In genomic region chr17:81419886-81420768, GRCh38 we compare ENCODE assay signal across 10 cellular contexts. TPM values are rescaled to one million over a fixed set of nuclear protein-coding genes. Genes with fewer than 3 reads are reported as not detected.
DNase-seq lines count a peak whose midpoint lies in the region; ATAC-seq, FAIRE-seq and TF ChIP-seq lines count a peak whose summit lies in the region.
"Had no signal": no experiment of that assay in that cellular context is flagged by ENCODE, and none has a peak within 500 bp of the region (broad histone marks: within the 10 kb centered on the region; RNA-seq: fewer than 3 reads in every experiment).

No MANE protein-coding gene starts in this region.

- no peak overlapping the region; the same call in 1 of the 2 replicates for H3K4me2 ChIP-seq in K562 (ENCODE audit: insufficient read depth, low read length)

- BruUV-seq in Calu3 (replicated peaks; lab: Mats Ljungman, UMichigan) (no TSS peak), K562 (replicated peaks; lab: Mats Ljungman, UMichigan) (no TSS peak)

- H3K9ac ChIP-seq in K562 (ENCODE audit: insufficient read depth in 1 of 2, low read depth in 2 of 2, low read length in 2 of 2) = peak overlapping the region in 1 of 2 experiments; percentile 59; a peak in 1 of 4 replicates

- TF ChIP-seq EP300 in K562 (IDR thresholded peaks at IDR 0.05; ENCODE audit: low read length) (no peak), sigmoid colon (IDR thresholded peaks at IDR 0.05) (no peak)

- no peak for FAIRE-seq in K562 (lab: Jason Lieb, UNC)

- WGBS in K562 (ENCODE audit: insufficient coverage, low coverage, missing lambda C conversion rate) = 75% methylated on average over 28 of the region's 28 CpGs
- 41 to 63% methylated on average over 28 of the region's 28 CpGs for WGBS in sigmoid colon, 2 donors

- POLR2A ChIA-PET in K562 (lab: Yijun Ruan, JAX) = interaction anchor here (1.3 kb wide), 1 partner anchor 11 kb away, joined by 5 read pairs; no protein-coding TSS in a partner anchor

- no peak overlapping the region for H3K4me3 ChIP-seq in K562
- H3K4me3 ChIP-seq in left ventricle myocardium inferior = peak overlapping the region; percentile 54
- H3K4me3 ChIP-seq in sigmoid colon = peak overlapping the region; percentile 13 to 39 (median 32)

- H3K4me1 Mint-ChIP-seq in Calu3 (ENCODE audit: low read depth, unreplicated experiment) = no peaks in the 10 kb centered on the region
- H3K4me1 Mint-ChIP-seq in activated T-cell treated with anti-CD3 and anti-CD28 coated beads, Interleukin-2, amount 50 U/mL, for 4 hours (ENCODE audit: low read depth) = peaks cover 1% of the 10 kb centered on the region

- H3K4me1 ChIP-seq in K562 (replicated peaks in 1 of 2; ENCODE audit: control insufficient read depth in 2 of 2, insufficient read depth in 2 of 2, low read length in 2 of 2) (peaks cover 2 to 76% of the 10 kb centered on the region in 2 experiments; a peak in 4 of 5 replicates), left ventricle myocardium inferior (peaks cover 81% of the 10 kb centered on the region), sigmoid colon (peaks cover 0 to 80% (median 72%) of the 10 kb centered on the region in 4 donors)

- H3K9me3 ChIP-seq in K562 (replicated peaks; ENCODE audit: control insufficient read depth, insufficient read depth, low read depth, low read length) (peaks cover 7% of the 10 kb centered on the region), left ventricle myocardium inferior (replicated peaks) (no peaks in the 10 kb centered on the region), sigmoid colon (no peaks in the 10 kb centered on the region)

- H3K36me3 Mint-ChIP-seq in Calu3 (ENCODE audit: insufficient read depth, unreplicated experiment) = peaks cover 14% of the 10 kb centered on the region
- no peaks in the 10 kb centered on the region for H3K36me3 Mint-ChIP-seq in activated T-cell treated with anti-CD3 and anti-CD28 coated beads, Interleukin-2, amount 50 U/mL, for 4 hours (ENCODE audit: insufficient read depth)

- no peaks in the 10 kb centered on the region for H3K9me1 ChIP-seq in K562 (ENCODE audit: control insufficient read depth, insufficient read depth, low read length)

- no peaks in the 10 kb centered on the region for H3K9me3 Mint-ChIP-seq in Calu3 (ENCODE audit: low read depth, unreplicated experiment)
- H3K9me3 Mint-ChIP-seq in activated T-cell treated with anti-CD3 and anti-CD28 coated beads, Interleukin-2, amount 50 U/mL, for 4 hours = no peaks in the 10 kb centered on the region

- H3K36me3 ChIP-seq in K562 (ENCODE audit: control insufficient read depth, insufficient read depth, low read length) = no peaks in the 10 kb centered on the region; the same call in 2 of the 3 replicates
- no peaks in the 10 kb centered on the region for H3K36me3 ChIP-seq in left ventricle myocardium inferior
- no peaks in the 10 kb centered on the region for H3K36me3 ChIP-seq in sigmoid colon

- intact Hi-C loops in Calu3 (cut with micrococcal nuclease; ENCODE audit: unreplicated experiment) = no loop called here
- intact Hi-C loops in K562 (cut with micrococcal nuclease) = no loop called here
- intact Hi-C loops in left ventricle myocardium inferior (cut with micrococcal nuclease) = no loop called here
- intact Hi-C loops in sigmoid colon (cut with DNase I) = loop anchor here (1.0 kb wide), 1 partner anchor 51 kb away; no protein-coding TSS in a partner anchor

- TF ChIP-seq RAD21 in K562 (CRISPR knock-in tag; conservative IDR thresholded peaks at IDR 0.05 in 1 of 2, IDR thresholded peaks at IDR 0.05 in 1 of 2) = no peak

- DNase-seq in Calu3 = no peak
- no peak for DNase-seq in K562 (ENCODE audit: extremely low read depth in 1 of 4, low spot score in 3 of 4)
- DNase-seq in left ventricle myocardium inferior = peak; percentile 46
- peak; percentile 85 for DNase-seq in sigmoid colon
- DNase-seq in activated T-cell treated with anti-CD3 and anti-CD28 coated beads, Interleukin-2, amount 50 U/mL, for 4 hours = no peak
- no peak for DNase-seq in activated naive CD4-positive, alpha-beta T cell treated with Interleukin-2 at 50 U/mL for 16 hours
- DNase-seq in midbrain (lab: John Stamatoyannopoulos, UW) = no peak
- DNase-seq: activated CD8-positive, alpha-beta memory T cell treated with anti-CD3 and anti-CD28 coated beads, Interleukin-2, amount 50 U/mL, for 4 hours; stimulated activated naive CD4-positive, alpha-beta T cell treated with Interleukin-2 at 50 U/mL for 16 hours had no signal

- H2AFZ ChIP-seq in K562 (ENCODE audit: low read depth, low read length) = no peak overlapping the region

- ATAC-seq in K562 (no peak), HG03378 (IDR thresholded peaks at IDR 0.05; ENCODE audit: unreplicated experiment) (no peak)
- no peak for ATAC-seq in activated T-cell treated with anti-CD3 and anti-CD28 coated beads, Interleukin-2, amount 50 U/mL, for 4 hours

- no peak for TF ChIP-seq CTCF in Calu3 (IDR thresholded peaks at IDR 0.05; ENCODE audit: unreplicated experiment)
- no peak for TF ChIP-seq CTCF in K562 (IDR thresholded peaks at IDR 0.05 in 2 of 3, conservative IDR thresholded peaks at IDR 0.05 in 1 of 3; ENCODE audit: insufficient read depth in 2 of 3, low read depth in 1 of 3, low read length in 3 of 3)
- TF ChIP-seq CTCF in left ventricle myocardium inferior (IDR thresholded peaks at IDR 0.05; ENCODE audit: borderline replicate concordance) = no peak
- TF ChIP-seq CTCF in sigmoid colon (IDR thresholded peaks at IDR 0.05) = no peak

- CTCF ChIA-PET in Calu3 (lab: Charles Lee) (interaction anchor here (1.4 kb wide), 1 partner anchor 21 kb away, joined by 5 read pairs; no protein-coding TSS in a partner anchor), K562 (lab: Yijun Ruan, JAX; ENCODE audit: low intra/inter-chr PET ratio) (no interaction called here)

- H3K27ac Mint-ChIP-seq in Calu3 (ENCODE audit: unreplicated experiment) = no peak overlapping the region

- in situ Hi-C loops in K562 (cut with MboI) = no loop called here

- no peaks in the 10 kb centered on the region; the same call in 2 of the 3 replicates for H3K79me2 ChIP-seq in K562 (ENCODE audit: control insufficient read depth, insufficient read depth, low read length)

- TF ChIP-seq POLR2A in K562 (conservative IDR thresholded peaks at IDR 0.05) (no peak), sigmoid colon (IDR thresholded peaks at IDR 0.05) (no peak)

- no peaks in the 10 kb centered on the region for H3K27me3 Mint-ChIP-seq in Calu3 (ENCODE audit: unreplicated experiment)
- no peaks in the 10 kb centered on the region for H3K27me3 Mint-ChIP-seq in activated T-cell treated with anti-CD3 and anti-CD28 coated beads, Interleukin-2, amount 50 U/mL, for 4 hours (ENCODE audit: low read depth)

- H3K27me3 ChIP-seq in K562 (ENCODE audit: control insufficient read depth in 2 of 2, insufficient read depth in 2 of 2, low read length in 2 of 2) = no peaks in the 10 kb centered on the region; a peak in 1 of 5 replicates
- H3K27me3 ChIP-seq in left ventricle myocardium inferior (ENCODE audit: low read depth) = no peaks in the 10 kb centered on the region
- H3K27me3 ChIP-seq in sigmoid colon = no peaks in the 10 kb centered on the region

- H3K27ac ChIP-seq in K562 (ENCODE audit: extremely low read depth, low read depth, low read length) (no peak overlapping the region), left ventricle myocardium inferior (replicated peaks) (peak overlapping the region; percentile 92), sigmoid colon (peak overlapping the region; percentile 76 to 99 (median 82))

- peak overlapping the region; percentile 41 for H3K4me3 Mint-ChIP-seq in Calu3 (ENCODE audit: low read depth, unreplicated experiment)
- no peak overlapping the region for H3K4me3 Mint-ChIP-seq in activated T-cell treated with anti-CD3 and anti-CD28 coated beads, Interleukin-2, amount 50 U/mL, for 4 hours

- no peaks in the 10 kb centered on the region for H4K20me1 ChIP-seq in K562 (replicated peaks; ENCODE audit: control insufficient read depth, insufficient read depth, low read length)

TF ChIP-seq in K562, 482 proteins besides CTCF, POLR2A, EP300 and RAD21:
- TF ChIP-seq, protein P1, sequence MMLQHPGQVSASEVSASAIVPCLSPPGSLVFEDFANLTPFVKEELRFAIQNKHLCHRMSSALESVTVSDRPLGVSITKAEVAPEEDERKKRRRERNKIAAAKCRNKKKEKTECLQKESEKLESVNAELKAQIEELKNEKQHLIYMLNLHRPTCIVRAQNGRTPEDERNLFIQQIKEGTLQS (IDR thresholded peaks at IDR 0.05) = no peak
- TF ChIP-seq, protein P1 (CRISPR knock-in tag; conservative IDR thresholded peaks at IDR 0.05) = no peak
- peak; percentile 33; the same call in 1 of the 2 replicates for TF ChIP-seq POLR2G (IDR thresholded peaks at IDR 0.05; ENCODE audit: low read depth, low read length)
- no peak for TF ChIP-seq ZNF584 (CRISPR knock-in tag; IDR thresholded peaks at IDR 0.05; ENCODE audit: low read depth)
- TF ChIP-seq HNRNPL (IDR thresholded peaks at IDR 0.05; ENCODE audit: low read depth, low read length) = 0 out of 2 replicates have a peak, but pooled peaks have one; percentile 31

RNA-seq across cellular contexts. Expression of gene BAHCC1, which starts 24.9 kb away (rescaled TPM):
- 0.17 and 0.27 TPM in 2 replicates for total RNA-seq in Calu3 (2022)
- total RNA-seq in K562 (2011; cell fraction: chromatin; rRNA removed; ENCODE audit: low replicate concordance) = 32.5 and 87.9 TPM in 2 replicates
- total RNA-seq in K562 (2011; cell fraction: nucleolus; rRNA removed) = 48.6 and 57.5 TPM in 2 replicates
- 39.0 and 40.6 TPM in 2 replicates for total RNA-seq in K562 (2011; cell fraction: nucleoplasm; rRNA removed)
- 11.1 and 13.9 TPM in 2 replicates for total RNA-seq in K562 (2014; rRNA removed)
- total RNA-seq in K562 (2014; rRNA removed; fragmentation: Illumina TruSeq; extraction: Trizol) = 2.1 and 2.6 TPM in 2 replicates
- 5.0 and 6.5 TPM in 2 replicates for total RNA-seq in K562 (2015; rRNA removed; fragmentation: Illumina TruSeq; extraction: Trizol)
- 20.8 and 26.9 TPM in 2 replicates for total RNA-seq in K562 (2021)
- 4.4 and 11.8 TPM in 2 replicates for polyA plus RNA-seq in K562 (2011; rRNA removed)
- 8.6 and 8.8 TPM in 2 replicates for polyA plus RNA-seq in K562 (2011; cell fraction: cytosol; rRNA removed)
- 112 and 139 TPM in 2 replicates for polyA plus RNA-seq in K562 (2011; cell fraction: nucleus; rRNA removed)
- polyA plus RNA-seq in K562 (2012) = 14.4 and 22.5 TPM in 2 replicates
- 5.5 and 6.8 TPM in 2 replicates for polyA plus RNA-seq in K562 (2014; fragmentation: Illumina TruSeq; extraction: Trizol)
- polyA plus RNA-seq in K562 (2014; fragmentation: Nextera tagmentation; extraction: Ambion mirVana) = under 1 TPM; 0.14 to 0.24 TPM
- 17.2 and 23.3 TPM in 2 replicates for polyA plus RNA-seq in K562 (2014; rRNA removed)
- 0.72 and 2.7 TPM in 2 replicates for polyA minus RNA-seq in K562 (2011; rRNA and poly(A)+ RNA removed)
- polyA minus RNA-seq in K562 (2011; cell fraction: cytosol; rRNA and poly(A)+ RNA removed) = 6.8 and 8.7 TPM in 2 replicates
- 12.7 and 15.3 TPM in 2 replicates for polyA minus RNA-seq in K562 (2011; cell fraction: nucleus; rRNA and poly(A)+ RNA removed)
- total RNA-seq in left ventricle myocardium inferior = 7.3 TPM
- 10 to 100 TPM in 1 of 4 donors, 1 to 10 TPM in 3; 3.8 to 18.6 (median 7.2) TPM for total RNA-seq in sigmoid colon
- 10 to 100 TPM in 1 of 3 donors, 1 to 10 TPM in 2; 1.8 to 12.9 (median 3.0) TPM for polyA plus RNA-seq in sigmoid colon
- under 1 TPM; 0.08 to 0.19 (median 0.08) TPM for total RNA-seq in activated T-cell treated with anti-CD3 and anti-CD28 coated beads, Interleukin-2, amount 50 U/mL, for 4 hours

Comparison
In these comparisons a context has a peak if more than half of its experiments do, and no peak if none do; other contexts are left out.
1. DNase-seq: peak in left ventricle myocardium inferior (single experiment) and sigmoid colon (single experiment); none in Calu3 (single experiment), K562 (0 of 4), activated T-cell treated with anti-CD3 and anti-CD28 coated beads, Interleukin-2, amount 50 U/mL, for 4 hours (single experiment), activated naive CD4-positive, alpha-beta T cell treated with Interleukin-2 at 50 U/mL for 16 hours (single experiment) and midbrain (single experiment).